ENCODE assay signal across 8 cellular contexts in the genomic region with DNA sequence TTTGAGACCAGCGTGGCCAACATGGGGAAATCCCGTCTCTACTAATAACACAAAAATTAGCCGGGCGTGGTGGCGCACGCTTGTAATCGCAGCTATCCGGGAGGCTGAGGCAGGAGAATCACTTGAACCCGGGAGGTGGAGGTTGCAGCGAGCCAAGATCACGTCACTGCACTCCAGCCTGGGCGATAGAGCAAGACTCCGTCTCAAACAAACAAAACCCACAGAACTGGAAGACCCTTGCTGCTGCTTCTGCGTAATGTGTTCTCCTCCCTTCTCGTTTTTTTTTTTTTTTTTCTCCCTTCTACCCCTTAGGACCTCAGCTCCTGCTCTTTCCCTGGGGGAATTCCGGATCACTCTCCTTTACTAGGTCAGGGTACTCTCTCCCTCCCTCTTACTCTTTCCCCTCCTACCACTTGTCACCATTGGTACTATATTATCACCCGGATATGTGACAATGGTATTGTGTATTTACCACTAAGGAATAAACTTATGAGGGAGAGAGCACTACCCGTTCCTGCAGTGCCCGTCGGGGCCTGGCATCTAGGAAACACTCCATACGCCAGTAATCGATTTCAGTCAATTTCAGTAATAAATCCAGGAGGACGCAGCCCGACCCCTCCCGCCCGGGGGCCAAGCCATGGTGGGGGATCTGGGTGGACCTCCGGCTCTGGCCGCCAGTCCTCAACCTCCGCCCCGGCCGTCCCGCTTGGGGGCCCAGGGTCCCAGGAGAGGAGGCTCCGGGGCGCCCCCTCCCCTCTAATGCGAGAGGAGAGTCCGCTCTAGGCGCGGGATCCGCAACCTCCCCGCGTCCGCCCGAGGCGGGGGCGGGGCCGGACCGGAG. TPM values are rescaled to one million over a fixed set of nuclear protein-coding genes. Genes with fewer than 3 reads are reported as not detected.
DNase-seq lines count a peak whose midpoint lies in the region; ATAC-seq and TF ChIP-seq lines count a peak whose summit lies in the region.

No MANE protein-coding gene starts in this region.

- H3K9ac ChIP-seq in BLaER1: peak overlapping the region; percentile 76

- CTCF ChIA-PET in Panc1 (lab: Charles Lee): interaction anchor here (0.6 kb wide), 1 partner anchor 105 kb away, joined by 3 read pairs; no protein-coding TSS in a partner anchor

- DNase-seq in Panc1 (ENCODE audit: low read depth, low spot score): no peak
- DNase-seq in astrocyte of the hippocampus (ENCODE audit: low read depth, low spot score): peak; percentile 92
- DNase-seq in gastrocnemius medialis: peak in 1 of 2 donors; percentile 80
- DNase-seq in dermis blood vessel endothelial cell: no peak

- BruUV-seq in Panc1 (replicated peaks; lab: Mats Ljungman, UMichigan): TSS peak; percentile 92

- H3K27me3 ChIP-seq in BLaER1: no peaks in the 10 kb centered on the region
- no peaks in the 10 kb centered on the region for H3K27me3 ChIP-seq in Panc1 (ENCODE audit: control insufficient read depth, insufficient read depth, low read length)
- H3K27me3 ChIP-seq in gastrocnemius medialis: no peaks in the 10 kb centered on the region

- H3K9me3 ChIP-seq in BLaER1: no peaks in the 10 kb centered on the region
- no peaks in the 10 kb centered on the region for H3K9me3 ChIP-seq in Panc1 (ENCODE audit: control insufficient read depth, insufficient read depth, low read depth, low read length)
- H3K9me3 ChIP-seq in iPS-18c (ENCODE audit: control insufficient read depth, insufficient read depth, low read length): no peaks in the 10 kb centered on the region
- H3K9me3 ChIP-seq in gastrocnemius medialis: no peaks in the 10 kb centered on the region

- POLR2A ChIA-PET in Panc1 (lab: Charles Lee): no interaction called here

- H3K4me3 ChIP-seq in BLaER1: peak overlapping the region; percentile 91
- peak overlapping the region; percentile 78 to 91 for H3K4me3 ChIP-seq in Panc1 (ENCODE audit: low read depth in 2 of 2, low read length in 2 of 2)
- peak overlapping the region; percentile 78 for H3K4me3 ChIP-seq in iPS-18c (ENCODE audit: insufficient read depth, low read depth, low read length)
- peak overlapping the region; percentile 81 to 100 (median 90) for H3K4me3 ChIP-seq in gastrocnemius medialis

- in situ Hi-C loops in Panc1 (cut with HindIII; ENCODE audit: low pct_unique_long_range_greater_than_20kb, low sequenced_read_pairs): no loop called here
- in situ Hi-C loops in gastrocnemius medialis (cut with MboI; ENCODE audit: low sequenced_read_pairs in 4 of 4): loop anchor here in 1 of 4 donors (10.0 kb wide), 1 partner anchor 61 kb away; no protein-coding TSS in a partner anchor

- ATAC-seq in GM18867 (IDR thresholded peaks at IDR 0.05; ENCODE audit: unreplicated experiment) (peak; percentile 19), HG03175 (IDR thresholded peaks at IDR 0.05; ENCODE audit: unreplicated experiment) (peak; percentile 22), Panc1 (peak; percentile 61), gastrocnemius medialis (peak; percentile 14)

- peak overlapping the region; percentile 83 for H3K4me2 ChIP-seq in BLaER1

- TF ChIP-seq POLR2A in gastrocnemius medialis (IDR thresholded peaks at IDR 0.05): peak; percentile 92

- peaks cover 27% of the 10 kb centered on the region; the same call in 1 of the 2 replicates for H4K20me1 ChIP-seq in BLaER1

- H3K36me3 ChIP-seq in BLaER1 (no peaks in the 10 kb centered on the region), Panc1 (ENCODE audit: control insufficient read depth, insufficient read depth, low read length) (no peaks in the 10 kb centered on the region), gastrocnemius medialis (no peaks in the 10 kb centered on the region)

- peaks cover 11% of the 10 kb centered on the region for H3K4me1 ChIP-seq in BLaER1
- peaks cover 12% of the 10 kb centered on the region; the same call in 1 of the 2 replicates for H3K4me1 ChIP-seq in Panc1 (ENCODE audit: control insufficient read depth, insufficient read depth, low read length)
- peaks cover 30 to 34% of the 10 kb centered on the region in 2 donors for H3K4me1 ChIP-seq in gastrocnemius medialis

- H3K27ac ChIP-seq in BLaER1 (peak overlapping the region; percentile 73), Panc1 (ENCODE audit: low read length) (peak overlapping the region; percentile 91), gastrocnemius medialis (peak overlapping the region; percentile 96 to 100 (median 98))

- intact Hi-C loops in Panc1 (cut with micrococcal nuclease; ENCODE audit: unreplicated experiment): no loop called here
- intact Hi-C loops in gastrocnemius medialis (cut with DNase I; ENCODE audit: low total_unique reads): loop anchor here (10.0 kb wide), 1 partner anchor 181 kb away; no protein-coding TSS in a partner anchor

- TF ChIP-seq CTCF in Panc1 (IDR thresholded peaks at IDR 0.05) (no peak), gastrocnemius medialis (IDR thresholded peaks at IDR 0.05 in 4 of 5, conservative IDR thresholded peaks at IDR 0.05 in 1 of 5) (no peak)

RNA-seq across cellular contexts. Expression of gene GARRE1, which starts 0.4 kb away (rescaled TPM):
- 19.7 TPM for total RNA-seq in Panc1 (2021; ENCODE audit: unreplicated experiment)
- polyA plus RNA-seq in Panc1 (2012; ENCODE audit: insufficient read length): 23.8 TPM
- total RNA-seq in gastrocnemius medialis: 10 to 100 TPM; 21.8 to 34.3 (median 24.8) TPM
- 62.1 and 68.6 TPM in 2 replicates for total RNA-seq in dermis blood vessel endothelial cell
